ENCODE assay signal across 14 cellular contexts in genomic region chr5:175800656-175801081, GRCh38.
DNase-seq lines count a peak whose midpoint lies in the region; ATAC-seq, FAIRE-seq and TF ChIP-seq lines count a peak whose summit lies in the region.
"Had no signal": no experiment of that assay in that cellular context is flagged by ENCODE, and none has a peak within 500 bp of the region (broad histone marks: within the 10 kb centered on the region; RNA-seq: fewer than 3 reads in every experiment).

No MANE protein-coding gene starts in this region.

- no peak for FAIRE-seq in astrocyte (lab: Jason Lieb, UNC)
- FAIRE-seq: GM12878 had no signal

- H3K4me1 Mint-ChIP-seq in astrocyte (ENCODE audit: low read depth, unreplicated experiment), result peaks cover 12% of the 10 kb centered on the region

- in situ Hi-C loops in G401 (cut with HindIII; ENCODE audit: low sequenced_read_pairs), result no loop called here

- no peaks in the 10 kb centered on the region for H4K20me1 ChIP-seq in astrocyte (ENCODE audit: insufficient read depth, low read length)

- H3K9me3 Mint-ChIP-seq in astrocyte (ENCODE audit: unreplicated experiment), result no peaks in the 10 kb centered on the region

- H3K4me1 ChIP-seq in astrocyte (ENCODE audit: insufficient read depth, low read length) (peaks cover 4% of the 10 kb centered on the region), esophagus muscularis mucosa (peaks cover 7 to 17% (median 16%) of the 10 kb centered on the region in 4 donors), heart right ventricle (peaks cover 0 to 18% (median 9%) of the 10 kb centered on the region in 9 donors)

- ATAC-seq in GM21447 (IDR thresholded peaks at IDR 0.05; ENCODE audit: unreplicated experiment), result no peak
- no peak for ATAC-seq in HG03108 (IDR thresholded peaks at IDR 0.05; ENCODE audit: unreplicated experiment)
- ATAC-seq in heart right ventricle, result no peak
- ATAC-seq: GM12878 had no signal

- H3K27ac ChIP-seq in astrocyte (ENCODE audit: low read depth, low read length) (no peak overlapping the region), esophagus muscularis mucosa (replicated peaks in 1 of 4) (no peak overlapping the region), heart right ventricle (no peak overlapping the region)
- H3K27ac ChIP-seq: hepatocyte, tibial artery had no signal

- H3K79me2 ChIP-seq in astrocyte (ENCODE audit: insufficient read depth, low read length), result no peaks in the 10 kb centered on the region
- H3K79me2 ChIP-seq: hepatocyte had no signal

- peak overlapping the region; percentile 51 for H3K27ac Mint-ChIP-seq in astrocyte (ENCODE audit: unreplicated experiment)
- H3K27ac Mint-ChIP-seq: IgD-negative memory B cell had no signal

- no peaks in the 10 kb centered on the region for H3K36me3 ChIP-seq in astrocyte (ENCODE audit: insufficient read depth, low read length)
- H3K36me3 ChIP-seq in esophagus muscularis mucosa, result no peaks in the 10 kb centered on the region
- H3K36me3 ChIP-seq in heart right ventricle, result no peaks in the 10 kb centered on the region
- H3K36me3 ChIP-seq: tibial artery had no signal

- H2AFZ ChIP-seq in astrocyte (ENCODE audit: low read depth, low read length), result no peak overlapping the region
- H2AFZ ChIP-seq: hepatocyte had no signal

- DNase-seq in G401 (ENCODE audit: low spot score) (peak; percentile 69), NCI-H226 (peak; percentile 69), astrocyte (ENCODE audit: low read depth) (peak; percentile 49), kidney tubule cell (ENCODE audit: low spot score) (peak; percentile 45), esophagus muscularis mucosa (ENCODE audit: extremely low spot score) (no peak), heart right ventricle (no peak)
- DNase-seq: activated CD8-positive, alpha-beta memory T cell treated with anti-CD3 and anti-CD28 coated beads, Interleukin-2, amount 50 U/mL, for 48 hours; Caco-2; tibial artery had no signal

- no peak overlapping the region for H3K9ac ChIP-seq in astrocyte (ENCODE audit: low read length)

- peaks cover 33% of the 10 kb centered on the region for H3K27me3 Mint-ChIP-seq in astrocyte (ENCODE audit: low read depth, unreplicated experiment)

- no peak for TF ChIP-seq EP300 in esophagus muscularis mucosa (IDR thresholded peaks at IDR 0.05)

- TF ChIP-seq POLR2A in esophagus muscularis mucosa (IDR thresholded peaks at IDR 0.05; ENCODE audit: low read depth), result no peak

- H3K27me3 ChIP-seq in astrocyte (ENCODE audit: insufficient read depth, low read length) (peaks cover 21% of the 10 kb centered on the region), esophagus muscularis mucosa (peaks cover 0 to 95% (median 2%) of the 10 kb centered on the region in 4 donors), heart right ventricle (peaks cover 0 to 80% (median 65%) of the 10 kb centered on the region in 7 donors)

- intact Hi-C loops in esophagus muscularis mucosa (cut with DNase I), result no loop called here
- intact Hi-C loops in heart right ventricle (cut with DNase I), result no loop called here

- H3K4me3 ChIP-seq in astrocyte (ENCODE audit: insufficient read depth, low read depth, low read length) (no peak overlapping the region), esophagus muscularis mucosa (no peak overlapping the region), heart right ventricle (no peak overlapping the region)
- H3K4me3 ChIP-seq: GM12878, hepatocyte, tibial artery had no signal

- H3K4me2 ChIP-seq in astrocyte (ENCODE audit: low read length), result no peak overlapping the region
- H3K4me2 ChIP-seq: hepatocyte had no signal

- H3K4me3 Mint-ChIP-seq in astrocyte (ENCODE audit: unreplicated experiment), result no peak overlapping the region

- H3K9me3 ChIP-seq in astrocyte (ENCODE audit: insufficient read depth, low read depth, low read length) (peaks cover under 1% of the 10 kb centered on the region), esophagus muscularis mucosa (no peaks in the 10 kb centered on the region), heart right ventricle (no peaks in the 10 kb centered on the region)
- H3K9me3 ChIP-seq: Caco-2, tibial artery had no signal

- H3K36me3 Mint-ChIP-seq in astrocyte (ENCODE audit: low read depth, unreplicated experiment), result no peaks in the 10 kb centered on the region
- H3K36me3 Mint-ChIP-seq: IgD-negative memory B cell had no signal

- 53% methylated on average over 5 of the region's 5 CpGs for WGBS in esophagus muscularis mucosa
- 40 to 43% methylated on average over 5 of the region's 5 CpGs for WGBS in heart right ventricle, 2 donors

- no peak for TF ChIP-seq CTCF in astrocyte (IDR thresholded peaks at IDR 0.05; ENCODE audit: insufficient read depth, low read depth, low read length)
- TF ChIP-seq CTCF in esophagus muscularis mucosa (IDR thresholded peaks at IDR 0.05), result no peak
- no peak for TF ChIP-seq CTCF in heart right ventricle (IDR thresholded peaks at IDR 0.05)

Comparison
In these comparisons a context has a peak if more than half of its experiments do, and no peak if none do; other contexts are left out.
1. DNase-seq: peak in G401 (single experiment), NCI-H226 (single experiment), astrocyte (single experiment) and kidney tubule cell (single experiment); none in esophagus muscularis mucosa (single experiment) and heart right ventricle (0 of 2).